In genomic region chr3:124202754-124203153, GRCh38 we compare ENCODE assay signal across 12 cellular contexts.
A peak's percentile ranks its signal among the peaks of the same experiment; 100 is the strongest.
DNase-seq lines count a peak whose midpoint lies in the region; TF ChIP-seq lines count a peak whose summit lies in the region.
"Had no signal": no experiment of that assay in that cellular context is flagged by ENCODE, and none has a peak within 500 bp of the region (broad histone marks: within the 10 kb centered on the region; RNA-seq: fewer than 3 reads in every experiment).

No MANE protein-coding gene starts in this region.

- no peaks in the 10 kb centered on the region for H3K79me2 ChIP-seq in mesendoderm (ENCODE audit: control insufficient read depth, insufficient read depth, low read length)

- H3K27ac ChIP-seq in esophagus muscularis mucosa (replicated peaks in 1 of 4) (peak overlapping the region in 3 of 4 donors; percentile 5 to 46 (median 38)), mesendoderm (ENCODE audit: low read depth, low read length) (no peak overlapping the region), transverse colon (no peak overlapping the region)
- H3K27ac ChIP-seq: skin epidermis had no signal

- H4K8ac ChIP-seq in mesendoderm (ENCODE audit: low read depth, low read length), result no peak overlapping the region

- H3K4me3 ChIP-seq in esophagus muscularis mucosa (no peak overlapping the region), mesendoderm (ENCODE audit: low read length) (no peak overlapping the region), transverse colon (no peak overlapping the region)
- H3K4me3 ChIP-seq: skin epidermis had no signal

- TF ChIP-seq EP300 in esophagus muscularis mucosa (IDR thresholded peaks at IDR 0.05) (no peak), transverse colon (IDR thresholded peaks at IDR 0.05; ENCODE audit: low read depth) (no peak)

- TF ChIP-seq POLR2A in esophagus muscularis mucosa (IDR thresholded peaks at IDR 0.05; ENCODE audit: low read depth) (no peak), transverse colon (IDR thresholded peaks at IDR 0.05) (no peak)

- H3K4me1 ChIP-seq in esophagus muscularis mucosa (peaks cover 17 to 23% (median 20%) of the 10 kb centered on the region in 4 donors), mesendoderm (ENCODE audit: control insufficient read depth, low read depth, low read length) (peaks cover 3% of the 10 kb centered on the region), transverse colon (peaks cover 3 to 18% (median 5%) of the 10 kb centered on the region in 4 donors)

- no peak overlapping the region for H3K4me2 ChIP-seq in mesendoderm (ENCODE audit: low read length)

- no peak overlapping the region for H3K9ac ChIP-seq in mesendoderm (ENCODE audit: low read length)

- peak overlapping the region; percentile 30 for H3K56ac ChIP-seq in mesendoderm (ENCODE audit: low read length)

- H3K36me3 ChIP-seq in esophagus muscularis mucosa (no peaks in the 10 kb centered on the region), mesendoderm (ENCODE audit: control insufficient read depth, insufficient read depth, low read length) (no peaks in the 10 kb centered on the region), transverse colon (no peaks in the 10 kb centered on the region)

- H3K27me3 ChIP-seq in esophagus muscularis mucosa (no peaks in the 10 kb centered on the region), mesendoderm (ENCODE audit: insufficient read depth, low read length, poor library complexity) (no peaks in the 10 kb centered on the region), transverse colon (no peaks in the 10 kb centered on the region)

- H3K18ac ChIP-seq in mesendoderm (ENCODE audit: low read length), result no peak overlapping the region

- in situ Hi-C loops in transverse colon (cut with MboI; ENCODE audit: low pct_ligation_motif_present in 1 of 4, low pct_unique_long_range_greater_than_20kb in 1 of 4, low sequenced_read_pairs in 3 of 4), result no loop called here

- H3K9me3 ChIP-seq in esophagus muscularis mucosa (no peaks in the 10 kb centered on the region), transverse colon (no peaks in the 10 kb centered on the region)

- no peaks in the 10 kb centered on the region for H3K79me1 ChIP-seq in mesendoderm (ENCODE audit: low read length)

- H4K5ac ChIP-seq in mesendoderm (ENCODE audit: low read length), result no peak overlapping the region

- intact Hi-C loops in esophagus muscularis mucosa (cut with DNase I) (no loop called here), transverse colon (cut with DNase I; ENCODE audit: low total_unique reads) (no loop called here)

- H3K4ac ChIP-seq in mesendoderm (ENCODE audit: low read depth, low read length), result no peak overlapping the region

- H2BK15ac ChIP-seq in mesendoderm (replicated peaks; ENCODE audit: low read depth), result no peak overlapping the region

- no peak overlapping the region for H2BK5ac ChIP-seq in mesendoderm (ENCODE audit: low read length)

- H3K23ac ChIP-seq in mesendoderm (ENCODE audit: low read length), result peak overlapping the region; percentile 48

- H2AK5ac ChIP-seq in mesendoderm (ENCODE audit: low read length), result no peak overlapping the region

- DNase-seq in NCI-H524 (lab: John Stamatoyannopoulos, UW) (peak; percentile 50 to 80), esophagus muscularis mucosa (ENCODE audit: extremely low spot score) (no peak), mesendoderm (no peak), transverse colon (peak; percentile 11), cortex of kidney (lab: John Stamatoyannopoulos, UW) (no peak), NCI-H128 (lab: John Stamatoyannopoulos, UW; ENCODE audit: unreplicated experiment) (no peak), NK-92 (lab: John Stamatoyannopoulos, UW; ENCODE audit: unreplicated experiment) (no peak)
- DNase-seq: activated CD8-positive, alpha-beta T cell treated with anti-CD3 and anti-CD28 coated beads for 36 hours; activated naive CD4-positive, alpha-beta T cell treated with anti-CD3 and anti-CD28 coated beads for 36 hours; DMS53; T-cell had no signal

- no peak for TF ChIP-seq CTCF in esophagus muscularis mucosa (IDR thresholded peaks at IDR 0.05)
- no peak for TF ChIP-seq CTCF in transverse colon (IDR thresholded peaks at IDR 0.05)

- no peak overlapping the region for H2BK120ac ChIP-seq in mesendoderm (ENCODE audit: low read depth, low read length)

- WGBS in esophagus muscularis mucosa, result 46% methylated on average over 4 of the region's 4 CpGs
- no CpG with 5 or more reads among the region's 4 CpGs for WGBS in mesendoderm (ENCODE audit: extremely low coverage, insufficient coverage, low lambda C conversion rate)
- 34 to 82% methylated on average over 3 to 4 of the region's 4 CpGs for WGBS in transverse colon (ENCODE audit: low coverage in 1 of 2), 2 donors

Comparison
In these comparisons a context has a peak if more than half of its experiments do, and no peak if none do; other contexts are left out.
1. DNase-seq: peak in NCI-H524 (2 of 2) and transverse colon (single experiment); none in esophagus muscularis mucosa (single experiment), mesendoderm (single experiment), cortex of kidney (single experiment), NCI-H128 (single experiment) and NK-92 (single experiment).
2. H3K27ac ChIP-seq: peak in esophagus muscularis mucosa (3 of 4); none in mesendoderm (single experiment) and transverse colon (0 of 4).